In genomic region chr16:660459-661183, GRCh38 we compare ENCODE assay signal across 1 cellular context.
TF ChIP-seq lines count a peak whose summit lies in the region.

No MANE protein-coding gene starts in this region.

TF ChIP-seq in HepG2, 621 proteins besides CTCF, POLR2A, EP300 and RAD21:
- no peak for TF ChIP-seq RFX1 (IDR thresholded peaks at IDR 0.05)
- peak; percentile 14 for TF ChIP-seq HNRNPK (IDR thresholded peaks at IDR 0.05; ENCODE audit: low read depth, low read length, poor library complexity, severe bottlenecking)
- no peak for TF ChIP-seq NCOA2 (CRISPR knock-in tag; IDR thresholded peaks at IDR 0.05)
